Comparison of ENCODE assay signal across 11 cellular contexts in the genomic region with DNA sequence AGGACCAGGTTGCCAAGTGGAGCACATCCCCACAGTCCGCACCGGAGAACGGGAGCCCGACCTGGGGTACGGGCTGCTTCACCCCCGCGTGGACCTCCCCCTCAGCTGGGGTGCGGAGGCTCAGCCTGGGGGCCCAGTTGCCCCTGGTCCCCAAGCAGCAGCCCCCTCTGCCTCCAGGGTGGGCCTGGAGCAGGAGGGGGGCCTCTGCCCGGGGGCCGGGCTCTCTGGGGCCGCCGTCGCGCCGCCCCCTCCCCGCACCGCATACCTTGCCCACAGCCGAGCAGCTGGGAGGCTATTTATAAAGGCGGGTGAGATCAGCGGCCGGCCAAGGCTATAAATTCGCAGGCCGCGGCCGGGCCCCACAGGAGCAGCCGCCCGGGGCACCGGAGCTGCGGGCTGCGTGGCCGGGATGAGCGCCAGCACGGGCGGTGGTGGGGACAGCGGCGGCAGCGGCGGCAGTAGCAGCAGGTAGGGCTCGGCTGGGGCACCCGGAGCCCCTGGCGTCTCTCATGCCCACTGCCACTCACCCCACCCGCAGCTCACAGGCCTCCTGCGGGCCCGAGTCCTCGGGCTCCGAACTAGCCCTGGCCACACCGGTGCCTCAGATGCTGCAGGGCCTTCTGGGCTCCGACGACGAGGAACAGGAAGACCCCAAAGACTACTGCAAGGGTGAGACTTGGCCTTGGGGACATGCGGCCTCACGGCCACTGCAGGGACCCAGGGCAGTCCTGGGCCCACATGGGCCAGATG. TPM values are rescaled to one million over a fixed set of nuclear protein-coding genes. Genes with fewer than 3 reads are reported as not detected.
DNase-seq lines count a peak whose midpoint lies in the region; ATAC-seq and TF ChIP-seq lines count a peak whose summit lies in the region.
"Had no signal": no experiment of that assay in that cellular context is flagged by ENCODE, and none has a peak within 500 bp of the region (broad histone marks: within the 10 kb centered on the region; RNA-seq: fewer than 3 reads in every experiment).

A gene with protein sequence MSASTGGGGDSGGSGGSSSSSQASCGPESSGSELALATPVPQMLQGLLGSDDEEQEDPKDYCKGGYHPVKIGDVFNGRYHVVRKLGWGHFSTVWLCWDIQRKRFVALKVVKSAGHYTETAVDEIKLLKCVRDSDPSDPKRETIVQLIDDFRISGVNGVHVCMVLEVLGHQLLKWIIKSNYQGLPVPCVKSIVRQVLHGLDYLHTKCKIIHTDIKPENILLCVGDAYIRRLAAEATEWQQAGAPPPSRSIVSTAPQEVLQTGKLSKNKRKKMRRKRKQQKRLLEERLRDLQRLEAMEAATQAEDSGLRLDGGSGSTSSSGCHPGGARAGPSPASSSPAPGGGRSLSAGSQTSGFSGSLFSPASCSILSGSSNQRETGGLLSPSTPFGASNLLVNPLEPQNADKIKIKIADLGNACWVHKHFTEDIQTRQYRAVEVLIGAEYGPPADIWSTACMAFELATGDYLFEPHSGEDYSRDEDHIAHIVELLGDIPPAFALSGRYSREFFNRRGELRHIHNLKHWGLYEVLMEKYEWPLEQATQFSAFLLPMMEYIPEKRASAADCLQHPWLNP (plus strand): TSS at position 364 of the 750 bp plus-strand sequence. CDS start 46 bp downstream, at position 410.

- H3K4me3 Mint-ChIP-seq in GM23338 = no peak within 1 kb of the TSS
- H3K4me3 Mint-ChIP-seq: activated T-cell treated with anti-CD3 and anti-CD28 coated beads, Interleukin-2, amount 50 U/mL, for 24 hours; CD8-positive, alpha-beta memory T cell had no signal

- no peaks in the 10 kb centered on the region for H3K9me3 Mint-ChIP-seq in GM23338
- H3K9me3 Mint-ChIP-seq: activated T-cell treated with anti-CD3 and anti-CD28 coated beads, Interleukin-2, amount 50 U/mL, for 24 hours; CD8-positive, alpha-beta memory T cell had no signal

- H3K79me2 ChIP-seq in GM23338 (replicated peaks; ENCODE audit: insufficient read depth) = no peaks in the 10 kb centered on the region

- H3K9me2 ChIP-seq in GM23338 (ENCODE audit: insufficient read depth) = no peaks in the 10 kb centered on the region

- no peaks in the 10 kb centered on the region for H3K4me1 ChIP-seq in GM23338 (ENCODE audit: insufficient read depth)

- H3K27ac ChIP-seq in 22Rv1 (peak within 1 kb of the TSS; percentile 66), GM23338 (ENCODE audit: low read depth) (no peak within 1 kb of the TSS), cingulate gyrus (ENCODE audit: low read depth, low read length) (peak within 1 kb of the TSS; percentile 54)

- DNase-seq in GM23338 (ENCODE audit: low spot score) = no peak
- peak; percentile 81 for DNase-seq in myocyte (ENCODE audit: low read depth)
- no peak for DNase-seq in stimulated activated CD4-positive, alpha-beta T cell treated with anti-CD3 and anti-CD28 coated beads, Interleukin-4, amount 100 ng/mL, for 1 hour
- no peak for DNase-seq in DMS114 treated with DMSO at 0.1 percent for 48 hours (lab: John Stamatoyannopoulos, UW; ENCODE audit: unreplicated experiment)
- DNase-seq in activated CD4-positive, alpha-beta T cell treated with anti-CD3 and anti-CD28 coated beads, Interleukin-2, amount 50 U/mL, for 4 hours = no peak
- no peak for DNase-seq in GM13977 (ENCODE audit: low spot score)
- DNase-seq: activated T-cell treated with anti-CD3 and anti-CD28 coated beads, Interleukin-2, amount 50 U/mL, for 24 hours; CD8-positive, alpha-beta memory T cell had no signal

- H3K36me3 ChIP-seq in GM23338 (ENCODE audit: insufficient read depth) = no peaks in the 10 kb centered on the region

- H3K4me3 ChIP-seq in GM23338 = no peak within 1 kb of the TSS

- H3F3A ChIP-seq in GM23338 (replicated peaks; ENCODE audit: low read depth) = no peaks in the 10 kb centered on the region

- peaks cover 8% of the 10 kb centered on the region for H3K27me3 Mint-ChIP-seq in GM23338 (ENCODE audit: insufficient read depth, low read depth, poor library complexity)

- in situ Hi-C loops in GM13977 (cut with MboI; ENCODE audit: low pct_unique_long_range_greater_than_20kb, low sequenced_read_pairs, unreplicated experiment) = no loop called here

- H3K27ac Mint-ChIP-seq in GM23338 = peak within 1 kb of the TSS; percentile 21; the same call in 1 of the 2 replicates
- H3K27ac Mint-ChIP-seq: activated T-cell treated with anti-CD3 and anti-CD28 coated beads, Interleukin-2, amount 50 U/mL, for 24 hours; CD8-positive, alpha-beta memory T cell had no signal

- peaks cover 7% of the 10 kb centered on the region; the same call in 2 of the 3 replicates for H3K4me1 Mint-ChIP-seq in GM23338

- H3K36me3 Mint-ChIP-seq in GM23338 (ENCODE audit: low read depth) = no peaks in the 10 kb centered on the region

- no peak for ATAC-seq in GM23338

- H3K4me2 ChIP-seq in GM23338 = no peak within 1 kb of the TSS

- no peaks in the 10 kb centered on the region for H4K20me1 ChIP-seq in GM23338 (replicated peaks; ENCODE audit: insufficient read depth)

- no peak within 1 kb of the TSS for H2AFZ ChIP-seq in GM23338

- no peaks in the 10 kb centered on the region for H3K27me3 ChIP-seq in GM23338 (ENCODE audit: insufficient read depth)

- no peak for TF ChIP-seq CTCF in 22Rv1 (IDR thresholded peaks at IDR 0.05)
- TF ChIP-seq CTCF in GM23338 (conservative IDR thresholded peaks at IDR 0.05; ENCODE audit: low read depth in 2 of 2) = no peak
- no peak for TF ChIP-seq CTCF in GM13977 (IDR thresholded peaks at IDR 0.05; ENCODE audit: extremely low read depth, insufficient read depth, missing control alignments)

TF ChIP-seq in GM23338, 12 proteins besides CTCF, POLR2A, EP300 and RAD21 (continues in another document):
- TF ChIP-seq, protein P1, sequence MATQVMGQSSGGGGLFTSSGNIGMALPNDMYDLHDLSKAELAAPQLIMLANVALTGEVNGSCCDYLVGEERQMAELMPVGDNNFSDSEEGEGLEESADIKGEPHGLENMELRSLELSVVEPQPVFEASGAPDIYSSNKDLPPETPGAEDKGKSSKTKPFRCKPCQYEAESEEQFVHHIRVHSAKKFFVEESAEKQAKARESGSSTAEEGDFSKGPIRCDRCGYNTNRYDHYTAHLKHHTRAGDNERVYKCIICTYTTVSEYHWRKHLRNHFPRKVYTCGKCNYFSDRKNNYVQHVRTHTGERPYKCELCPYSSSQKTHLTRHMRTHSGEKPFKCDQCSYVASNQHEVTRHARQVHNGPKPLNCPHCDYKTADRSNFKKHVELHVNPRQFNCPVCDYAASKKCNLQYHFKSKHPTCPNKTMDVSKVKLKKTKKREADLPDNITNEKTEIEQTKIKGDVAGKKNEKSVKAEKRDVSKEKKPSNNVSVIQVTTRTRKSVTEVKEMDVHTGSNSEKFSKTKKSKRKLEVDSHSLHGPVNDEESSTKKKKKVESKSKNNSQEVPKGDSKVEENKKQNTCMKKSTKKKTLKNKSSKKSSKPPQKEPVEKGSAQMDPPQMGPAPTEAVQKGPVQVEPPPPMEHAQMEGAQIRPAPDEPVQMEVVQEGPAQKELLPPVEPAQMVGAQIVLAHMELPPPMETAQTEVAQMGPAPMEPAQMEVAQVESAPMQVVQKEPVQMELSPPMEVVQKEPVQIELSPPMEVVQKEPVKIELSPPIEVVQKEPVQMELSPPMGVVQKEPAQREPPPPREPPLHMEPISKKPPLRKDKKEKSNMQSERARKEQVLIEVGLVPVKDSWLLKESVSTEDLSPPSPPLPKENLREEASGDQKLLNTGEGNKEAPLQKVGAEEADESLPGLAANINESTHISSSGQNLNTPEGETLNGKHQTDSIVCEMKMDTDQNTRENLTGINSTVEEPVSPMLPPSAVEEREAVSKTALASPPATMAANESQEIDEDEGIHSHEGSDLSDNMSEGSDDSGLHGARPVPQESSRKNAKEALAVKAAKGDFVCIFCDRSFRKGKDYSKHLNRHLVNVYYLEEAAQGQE (IDR thresholded peaks at IDR 0.05; ENCODE audit: unreplicated experiment) = no peak

RNA-seq across cellular contexts. Expression of the gene that starts here (rescaled TPM):
- 0.23 TPM in 1 of 2 replicates, not detected in the other for total RNA-seq in GM23338 (2014; rRNA removed; shearing (Covaris generic))
- 0.15 and 0.19 TPM in 2 replicates for polyA plus RNA-seq in GM23338 (2016; fragmentation: Nextera tagmentation; extraction: Ambion mirVana)
- 252 and 340 TPM in 2 replicates for total RNA-seq in myocyte
- polyA plus RNA-seq in myocyte (2012) = 62.2 TPM
- total RNA-seq: CD8-positive, alpha-beta memory T cell; T-helper 2 cell treated with Interferon-gamma antibody and Interleukin-4, amounts not matched to agents 100 ng/mL and 5 ng/mL, for 36 hours had no signal
- polyA plus RNA-seq: CD8-positive, alpha-beta memory T cell had no signal

Comparison
In these comparisons a context has a peak if more than half of its experiments do, and no peak if none do; other contexts are left out.
1. RNA of the gene that starts here (total RNA-seq): 252 to 340 TPM in myocyte; 0.23 TPM in GM23338; every median in the first group is over 100 times any median in the second.